Comparison of ENCODE assay signal across 8 cellular contexts in genomic region chr5:36728697-36729543, GRCh38.
DNase-seq lines count a peak whose midpoint lies in the region; ATAC-seq, FAIRE-seq and TF ChIP-seq lines count a peak whose summit lies in the region.

No MANE protein-coding gene starts in this region.

- no peak for TF ChIP-seq EP300 in GM12878 (IDR thresholded peaks at IDR 0.05; ENCODE audit: borderline replicate concordance in 1 of 2, control insufficient read depth in 1 of 2, low read depth in 2 of 2, low read length in 2 of 2)

- peaks cover 5% of the 10 kb centered on the region for H3K79me2 ChIP-seq in GM12878 (ENCODE audit: control insufficient read depth, insufficient read depth, low read length)
- H3K79me2 ChIP-seq in keratinocyte (ENCODE audit: control insufficient read depth, insufficient read depth, low read length): no peaks in the 10 kb centered on the region

- dilution Hi-C loops in keratinocyte (cut with MboI; ENCODE audit: extremely low pct_ligation_motif_present, low sequenced_read_pairs): no loop called here

- H3K4me1 ChIP-seq in HEK293 (ENCODE audit: control insufficient read depth, insufficient read depth, low read length) (no peaks in the 10 kb centered on the region), GM12878 (ENCODE audit: control insufficient read depth, insufficient read depth, low read length) (peaks cover 12% of the 10 kb centered on the region), keratinocyte (ENCODE audit: control insufficient read depth, extremely low read depth, insufficient read depth, low read length) (no peaks in the 10 kb centered on the region), testis (no peaks in the 10 kb centered on the region)

- intact Hi-C loops in GM12878 (cut with micrococcal nuclease; ENCODE audit: unreplicated experiment): loop anchor here (10.0 kb wide), 1 partner anchor 476 kb away; no protein-coding TSS in a partner anchor
- intact Hi-C loops in testis (cut with DNase I; ENCODE audit: low total_unique reads): no loop called here

- TF ChIP-seq CTCF in HEK293 (tag by site-specific recombination; IDR thresholded peaks at IDR 0.05) (no peak), GM12878 (IDR thresholded peaks at IDR 0.05 in 2 of 3, conservative IDR thresholded peaks at IDR 0.05 in 1 of 3; ENCODE audit: control insufficient read depth in 2 of 3, extremely low read depth in 1 of 3, insufficient read depth in 1 of 3, low read depth in 3 of 3, low read length in 3 of 3) (peak; percentile 61 to 67 (median 65)), keratinocyte (optimal IDR thresholded peaks at IDR 0.05 in 1 of 3, IDR thresholded peaks at IDR 0.05 in 1 of 3, conservative IDR thresholded peaks at IDR 0.05 in 1 of 3; ENCODE audit: extremely low read depth in 1 of 3, insufficient read depth in 2 of 3, low read length in 3 of 3) (peak; percentile 44 to 61 (median 52)), testis (IDR thresholded peaks at IDR 0.05) (peak; percentile 55 to 64 (median 64))

- H3K36me3 ChIP-seq in HEK293 (ENCODE audit: control insufficient read depth in 2 of 2, insufficient read depth in 1 of 2, low read length in 2 of 2) (no peaks in the 10 kb centered on the region), GM12878 (ENCODE audit: control insufficient read depth in 2 of 2, insufficient read depth in 2 of 2, low read length in 1 of 2) (no peaks in the 10 kb centered on the region), keratinocyte (ENCODE audit: control insufficient read depth in 2 of 2, extremely low read depth in 1 of 2, insufficient read depth in 2 of 2, low read length in 2 of 2) (no peaks in the 10 kb centered on the region), testis (ENCODE audit: low read depth, missing control alignments) (no peaks in the 10 kb centered on the region)

- POLR2A ChIA-PET in HEK293 (lab: Yijun Ruan, JAX): no interaction called here
- POLR2A ChIA-PET in GM12878 (lab: Charles Lee): interaction anchor here (1.9 kb wide), 1 partner anchor 147 kb away, joined by 4 read pairs; the partner anchor contains the start of gene NIPBL

- H3K4me3 ChIP-seq in HEK293 (ENCODE audit: low read depth, low read length) (no peak overlapping the region), GM12878 (no peak overlapping the region), keratinocyte (ENCODE audit: control insufficient read depth in 2 of 3, extremely low read depth in 1 of 3, insufficient read depth in 2 of 3, low read depth in 1 of 3, low read length in 3 of 3) (no peak overlapping the region), testis (no peak overlapping the region)

- TF ChIP-seq POLR2A in GM12878 (IDR thresholded peaks at IDR 0.05; ENCODE audit: low read depth, low read length) (no peak), testis (IDR thresholded peaks at IDR 0.05) (no peak)

- in situ Hi-C loops in GM12878 (cut with MboI): no loop called here

- H3K9ac ChIP-seq in GM12878 (ENCODE audit: control insufficient read depth, insufficient read depth, low read length) (no peak overlapping the region), keratinocyte (ENCODE audit: control insufficient read depth, extremely low read depth, insufficient read depth, low read length) (no peak overlapping the region)

- H3K9me3 ChIP-seq in HEK293 (ENCODE audit: control insufficient read depth, insufficient read depth, low read depth, low read length): no peaks in the 10 kb centered on the region
- H3K9me3 ChIP-seq in GM12878 (replicated peaks; ENCODE audit: control insufficient read depth, insufficient read depth, low read length): no peaks in the 10 kb centered on the region
- H3K9me3 ChIP-seq in keratinocyte (ENCODE audit: control insufficient read depth, low read depth, low read length): no peaks in the 10 kb centered on the region
- no peaks in the 10 kb centered on the region for H3K9me3 ChIP-seq in testis

- WGBS in GM12878 (ENCODE audit: insufficient coverage, insufficient replicate concordance, low lambda C conversion rate, missing lambda C conversion rate): 26% methylated on average over 6 of the region's 6 CpGs
- 29 to 31% methylated on average over 6 of the region's 6 CpGs for WGBS in testis, 2 donors

- ATAC-seq in GM12878 (0 out of 3 replicates have a peak, but pooled peaks have one; percentile 11), HG02759 (IDR thresholded peaks at IDR 0.05; ENCODE audit: unreplicated experiment) (no peak), GM19328 (IDR thresholded peaks at IDR 0.05; ENCODE audit: unreplicated experiment) (no peak)

- H3K27ac ChIP-seq in HEK293 (ENCODE audit: extremely low read depth, low read depth, low read length) (no peak overlapping the region), GM12878 (ENCODE audit: control insufficient read depth, insufficient read depth) (no peak overlapping the region), keratinocyte (ENCODE audit: control insufficient read depth, insufficient read depth, low read length) (no peak overlapping the region), testis (no peak overlapping the region)

- no TSS peak for BruUV-seq in GM12878 (replicated peaks; lab: Mats Ljungman, UMichigan)

- no peak overlapping the region for H3K4me2 ChIP-seq in GM12878 (ENCODE audit: control insufficient read depth, insufficient read depth)
- H3K4me2 ChIP-seq in keratinocyte (ENCODE audit: control insufficient read depth, extremely low read depth, insufficient read depth, low read depth, low read length): no peak overlapping the region

- RAD21 ChIA-PET in GM12878 (lab: Charles Lee; ENCODE audit: unreplicated experiment): interaction anchor here (0.5 to 2.8 kb wide), 17 partner anchors 9 to 642 kb away, joined by 3 to 18 read pairs (median 4); partner anchors contain the start of gene NUP155

- SMC1A ChIA-PET in GM12878 (lab: Charles Lee; ENCODE audit: uncharacterized antibody, unreplicated experiment): interaction anchor here (0.6 to 2.8 kb wide), 18 partner anchors 8 to 315 kb away, joined by 3 to 18 read pairs (median 4); no protein-coding TSS in a partner anchor

- peak; percentile 48 for TF ChIP-seq RAD21 in GM12878 (IDR thresholded peaks at IDR 0.05; ENCODE audit: insufficient read depth, low read depth, low read length)

- DNase-seq in DMS 273 (lab: John Stamatoyannopoulos, UW; ENCODE audit: unreplicated experiment) (peak; percentile 87), NCI-H748 (lab: John Stamatoyannopoulos, UW; ENCODE audit: unreplicated experiment) (peak; percentile 84), GM12878 (ENCODE audit: low read depth, low spot score) (no peak), keratinocyte (ENCODE audit: low read depth, low spot score) (peak; percentile 25), testis (peak; percentile 23)

- no peaks in the 10 kb centered on the region for H3K9me1 ChIP-seq in keratinocyte (ENCODE audit: control insufficient read depth, extremely low read depth, insufficient read depth, low read length)

- peak; percentile 65 for FAIRE-seq in GM12878 (lab: Jason Lieb, UNC)
- FAIRE-seq in keratinocyte (lab: Jason Lieb, UNC): peak; percentile 17

- H2AFZ ChIP-seq in GM12878 (ENCODE audit: control insufficient read depth, low read depth, low read length) (peak overlapping the region; percentile 37; the same call in 1 of the 2 replicates), keratinocyte (ENCODE audit: control insufficient read depth, low read length) (no peak overlapping the region)

- CTCF ChIA-PET in HEK293 (lab: Yijun Ruan, JAX): interaction anchor here (0.5 to 3.8 kb wide), 30 partner anchors 8 to 630 kb away, joined by 3 to 44 read pairs (median 5); no protein-coding TSS in a partner anchor
- CTCF ChIA-PET in GM12878 (lab: Yijun Ruan, JAX): interaction anchor here (0.7 to 4.1 kb wide), 42 partner anchors 8 to 489 kb away, joined by 3 to 55 read pairs (median 5); no protein-coding TSS in a partner anchor

- H3K27me3 ChIP-seq in GM12878 (replicated peaks in 1 of 2; ENCODE audit: control insufficient read depth in 2 of 2, insufficient read depth in 2 of 2, low read length in 1 of 2) (no peaks in the 10 kb centered on the region), keratinocyte (ENCODE audit: control insufficient read depth, extremely low read depth, insufficient read depth, low read length) (no peaks in the 10 kb centered on the region), testis (no peaks in the 10 kb centered on the region)

- H4K20me1 ChIP-seq in GM12878 (ENCODE audit: control insufficient read depth, insufficient read depth) (no peaks in the 10 kb centered on the region), keratinocyte (ENCODE audit: control insufficient read depth, extremely low read depth, insufficient read depth, low read length) (no peaks in the 10 kb centered on the region)

TF ChIP-seq in HEK293, 187 proteins besides CTCF, POLR2A, EP300 and RAD21:
- TF ChIP-seq ZNF133 (tag by site-specific recombination; IDR thresholded peaks at IDR 0.05) (no peak), ZNF654 (tag by site-specific recombination; IDR thresholded peaks at IDR 0.05; ENCODE audit: low read depth) (peak; percentile 65)

TF ChIP-seq in GM12878, 131 proteins besides CTCF, POLR2A, EP300 and RAD21:
- TF ChIP-seq PML (IDR thresholded peaks at IDR 0.05; ENCODE audit: low read length) (no peak), SMC3 (IDR thresholded peaks at IDR 0.05; ENCODE audit: borderline replicate concordance, low read length) (peak; percentile 57; the same call in 1 of the 2 replicates)
